In genomic region chr14:80930836-80931389, GRCh38 we compare ENCODE assay signal across 8 cellular contexts. TPM values are rescaled to one million over a fixed set of nuclear protein-coding genes. Genes with fewer than 3 reads are reported as not detected.
A peak's percentile ranks its signal among the peaks of the same experiment; 100 is the strongest.
DNase-seq lines count a peak whose midpoint lies in the region; ATAC-seq and TF ChIP-seq lines count a peak whose summit lies in the region.

No MANE protein-coding gene starts in this region.

- H3K36me3 ChIP-seq in mucosa of rectum (ENCODE audit: control insufficient read depth in 2 of 2, insufficient read depth in 2 of 2, low read length in 2 of 2) (no peaks in the 10 kb centered on the region), heart right ventricle (no peaks in the 10 kb centered on the region), tibial artery (peaks cover 0 to 3% (median 0%) of the 10 kb centered on the region in 3 donors)

- H3K4me3 ChIP-seq in mucosa of rectum (ENCODE audit: low read length in 2 of 2) (peak overlapping the region in 1 of 2 donors; percentile 34), heart right ventricle (no peak overlapping the region), tibial artery (no peak overlapping the region)

- H3K4me1 ChIP-seq in mucosa of rectum (ENCODE audit: control insufficient read depth in 2 of 2, insufficient read depth in 2 of 2, low read length in 2 of 2): no peaks in the 10 kb centered on the region
- peaks cover 0 to 21% (median 0%) of the 10 kb centered on the region in 9 donors for H3K4me1 ChIP-seq in heart right ventricle
- H3K4me1 ChIP-seq in tibial artery: no peaks in the 10 kb centered on the region

- WGBS in heart right ventricle, 2 donors: 66 to 69% methylated on average over 8 of the region's 8 CpGs

- no peaks in the 10 kb centered on the region for H3K27me3 Mint-ChIP-seq in activated CD8-positive, alpha-beta memory T cell treated with anti-CD3 and anti-CD28 coated beads, Interleukin-2, amount 10 ng/mL, durations not matched to agents 7 days and 5 days
- H3K27me3 Mint-ChIP-seq in activated T-helper 1 cell treated with anti-CD3 and anti-CD28 coated beads, Interleukin-12 subunit alpha, Interleukin-12 subunit beta, Interleukin-2, Interleukin-4 antibody, amounts not matched to agents 30 ng/mL and 10 ng/mL and 1 ng/mL, durations not matched to agents 14 hours and 24 hours and 36 hours (ENCODE audit: insufficient read depth): no peaks in the 10 kb centered on the region

- peak; percentile 92 for ATAC-seq in activated CD8-positive, alpha-beta memory T cell treated with anti-CD3 and anti-CD28 coated beads, Interleukin-2, amount 10 ng/mL, durations not matched to agents 7 days and 5 days
- peak; percentile 98 for ATAC-seq in HG02642 (IDR thresholded peaks at IDR 0.05; ENCODE audit: poor library complexity, unreplicated experiment)
- ATAC-seq in heart right ventricle: no peak

- DNase-seq in activated CD8-positive, alpha-beta memory T cell treated with anti-CD3 and anti-CD28 coated beads, Interleukin-2, amount 10 ng/mL, durations not matched to agents 7 days and 5 days: peak; percentile 87
- DNase-seq in activated CD8-positive, alpha-beta memory T cell treated with anti-CD3 and anti-CD28 coated beads, Interleukin-2, amount 50 U/mL, for 48 hours: no peak
- DNase-seq in MV-4-11 (lab: John Stamatoyannopoulos, UW) (peak; percentile 98), heart right ventricle (no peak), tibial artery (no peak)
- DNase-seq in activated T-helper 1 cell treated with anti-CD3 and anti-CD28 coated beads, Interleukin-12 subunit alpha, Interleukin-12 subunit beta, Interleukin-2, Interleukin-4 antibody, amounts not matched to agents 30 ng/mL and 10 ng/mL and 1 ng/mL, durations not matched to agents 14 hours and 24 hours and 36 hours (ENCODE audit: low spot score): peak; percentile 55

- peak overlapping the region; percentile 52 for H3K4me3 Mint-ChIP-seq in activated CD8-positive, alpha-beta memory T cell treated with anti-CD3 and anti-CD28 coated beads, Interleukin-2, amount 10 ng/mL, durations not matched to agents 7 days and 5 days
- peak overlapping the region; percentile 27 for H3K4me3 Mint-ChIP-seq in activated T-helper 1 cell treated with anti-CD3 and anti-CD28 coated beads, Interleukin-12 subunit alpha, Interleukin-12 subunit beta, Interleukin-2, Interleukin-4 antibody, amounts not matched to agents 30 ng/mL and 10 ng/mL and 1 ng/mL, durations not matched to agents 14 hours and 24 hours and 36 hours

- H3K36me3 Mint-ChIP-seq in activated CD8-positive, alpha-beta memory T cell treated with anti-CD3 and anti-CD28 coated beads, Interleukin-2, amount 10 ng/mL, durations not matched to agents 7 days and 5 days: peaks cover 51% of the 10 kb centered on the region
- peaks cover 39% of the 10 kb centered on the region for H3K36me3 Mint-ChIP-seq in activated T-helper 1 cell treated with anti-CD3 and anti-CD28 coated beads, Interleukin-12 subunit alpha, Interleukin-12 subunit beta, Interleukin-2, Interleukin-4 antibody, amounts not matched to agents 30 ng/mL and 10 ng/mL and 1 ng/mL, durations not matched to agents 14 hours and 24 hours and 36 hours (ENCODE audit: low read depth)

- H3K4me1 Mint-ChIP-seq in activated CD8-positive, alpha-beta memory T cell treated with anti-CD3 and anti-CD28 coated beads, Interleukin-2, amount 10 ng/mL, durations not matched to agents 7 days and 5 days: peaks cover 67% of the 10 kb centered on the region
- H3K4me1 Mint-ChIP-seq in activated T-helper 1 cell treated with anti-CD3 and anti-CD28 coated beads, Interleukin-12 subunit alpha, Interleukin-12 subunit beta, Interleukin-2, Interleukin-4 antibody, amounts not matched to agents 30 ng/mL and 10 ng/mL and 1 ng/mL, durations not matched to agents 14 hours and 24 hours and 36 hours (ENCODE audit: low read depth): peaks cover 58% of the 10 kb centered on the region

- H3K27ac ChIP-seq in mucosa of rectum (ENCODE audit: low read depth in 2 of 2, low read length in 2 of 2) (peak overlapping the region; percentile 49 to 75), heart right ventricle (peak overlapping the region in 1 of 10 donors; percentile 55), tibial artery (no peak overlapping the region)

- peak overlapping the region in 1 of 2 donors; percentile 28 for H3K9ac ChIP-seq in mucosa of rectum (ENCODE audit: low read depth in 1 of 2, low read length in 2 of 2)

- peaks cover 2% of the 10 kb centered on the region for H3K9me3 Mint-ChIP-seq in activated CD8-positive, alpha-beta memory T cell treated with anti-CD3 and anti-CD28 coated beads, Interleukin-2, amount 10 ng/mL, durations not matched to agents 7 days and 5 days (ENCODE audit: low read depth)
- peaks cover 11% of the 10 kb centered on the region for H3K9me3 Mint-ChIP-seq in activated T-helper 1 cell treated with anti-CD3 and anti-CD28 coated beads, Interleukin-12 subunit alpha, Interleukin-12 subunit beta, Interleukin-2, Interleukin-4 antibody, amounts not matched to agents 30 ng/mL and 10 ng/mL and 1 ng/mL, durations not matched to agents 14 hours and 24 hours and 36 hours

- H3K27me3 ChIP-seq in mucosa of rectum (ENCODE audit: control insufficient read depth in 2 of 2, insufficient read depth in 2 of 2, low read length in 2 of 2) (no peaks in the 10 kb centered on the region), heart right ventricle (no peaks in the 10 kb centered on the region), tibial artery (no peaks in the 10 kb centered on the region)

- TF ChIP-seq CTCF in heart right ventricle (IDR thresholded peaks at IDR 0.05) (no peak), tibial artery (IDR thresholded peaks at IDR 0.05) (no peak)

- H3K9me3 ChIP-seq in mucosa of rectum (ENCODE audit: control insufficient read depth in 2 of 2, low read length in 2 of 2) (no peaks in the 10 kb centered on the region), heart right ventricle (peaks cover 0 to 4% (median 0%) of the 10 kb centered on the region in 11 donors), tibial artery (peaks cover 0 to 8% (median 0%) of the 10 kb centered on the region in 3 donors)

- CTCF ChIA-PET in activated CD8-positive, alpha-beta memory T cell treated with anti-CD3 and anti-CD28 coated beads, Interleukin-2, amount 10 ng/mL, durations not matched to agents 7 days and 5 days (lab: Charles Lee): interaction anchor here (1.1 to 2.5 kb wide), 5 partner anchors 9 to 290 kb away, joined by 3 to 16 read pairs (median 6); partner anchors contain the start of gene GTF2A1

- intact Hi-C loops in activated T-helper 1 cell treated with anti-CD3 and anti-CD28 coated beads, Interleukin-12 subunit alpha, Interleukin-12 subunit beta, Interleukin-2, Interleukin-4 antibody, amounts not matched to agents 30 ng/mL and 10 ng/mL and 1 ng/mL, durations not matched to agents 14 hours and 24 hours and 36 hours (cut with micrococcal nuclease): loop anchor here (1.0 to 2.0 kb wide), 3 partner anchors 11 to 56 kb away; no protein-coding TSS in a partner anchor
- intact Hi-C loops in heart right ventricle (cut with DNase I) (no loop called here), tibial artery (cut with DNase I; ENCODE audit: low total_unique reads) (no loop called here)

- H3K27ac Mint-ChIP-seq in activated CD8-positive, alpha-beta memory T cell treated with anti-CD3 and anti-CD28 coated beads, Interleukin-2, amount 10 ng/mL, durations not matched to agents 7 days and 5 days: peak overlapping the region; percentile 87
- H3K27ac Mint-ChIP-seq in activated T-helper 1 cell treated with anti-CD3 and anti-CD28 coated beads, Interleukin-12 subunit alpha, Interleukin-12 subunit beta, Interleukin-2, Interleukin-4 antibody, amounts not matched to agents 30 ng/mL and 10 ng/mL and 1 ng/mL, durations not matched to agents 14 hours and 24 hours and 36 hours: peak overlapping the region; percentile 64

RNA-seq across cellular contexts. Expression of gene CEP128, which starts 10.6 kb away (rescaled TPM):
- 10 to 100 TPM; 28.9 to 47.4 TPM for total RNA-seq in activated CD8-positive, alpha-beta memory T cell treated with anti-CD3 and anti-CD28 coated beads, Interleukin-2, amount 10 ng/mL, durations not matched to agents 7 days and 5 days
- total RNA-seq in activated T-helper 1 cell treated with anti-CD3 and anti-CD28 coated beads, Interleukin-12 subunit alpha, Interleukin-12 subunit beta, Interleukin-2, Interleukin-4 antibody, amounts not matched to agents 30 ng/mL and 10 ng/mL and 1 ng/mL, durations not matched to agents 14 hours and 24 hours and 36 hours: 18.2 and 22.0 TPM in 2 replicates
- total RNA-seq in heart right ventricle: 1 to 10 TPM; 2.1 to 4.9 (median 3.8) TPM
- 1 to 10 TPM in 1 of 2 donors, under 1 TPM in 1; 0.93 to 2.2 TPM for polyA plus RNA-seq in heart right ventricle

RNA-seq across cellular contexts. Expression of gene TSHR, which starts 24.5 kb away (rescaled TPM):
- under 1 TPM in 1 of 2 experiments, not detected in 1; 0.73 TPM for total RNA-seq in activated CD8-positive, alpha-beta memory T cell treated with anti-CD3 and anti-CD28 coated beads, Interleukin-2, amount 10 ng/mL, durations not matched to agents 7 days and 5 days
- 0.16 and 0.47 TPM in 2 replicates for total RNA-seq in activated T-helper 1 cell treated with anti-CD3 and anti-CD28 coated beads, Interleukin-12 subunit alpha, Interleukin-12 subunit beta, Interleukin-2, Interleukin-4 antibody, amounts not matched to agents 30 ng/mL and 10 ng/mL and 1 ng/mL, durations not matched to agents 14 hours and 24 hours and 36 hours
- not detected for total RNA-seq in heart right ventricle
- under 1 TPM in 1 of 2 donors, not detected in 1; 0.04 TPM for polyA plus RNA-seq in heart right ventricle

Comparison
In these comparisons a context has a peak if more than half of its experiments do, and no peak if none do; other contexts are left out.
1. DNase-seq: peak in activated CD8-positive, alpha-beta memory T cell treated with anti-CD3 and anti-CD28 coated beads, Interleukin-2, amount 10 ng/mL, durations not matched to agents 7 days and 5 days (single experiment), MV-4-11 (single experiment) and activated T-helper 1 cell treated with anti-CD3 and anti-CD28 coated beads, Interleukin-12 subunit alpha, Interleukin-12 subunit beta, Interleukin-2, Interleukin-4 antibody, amounts not matched to agents 30 ng/mL and 10 ng/mL and 1 ng/mL, durations not matched to agents 14 hours and 24 hours and 36 hours (single experiment); none in activated CD8-positive, alpha-beta memory T cell treated with anti-CD3 and anti-CD28 coated beads, Interleukin-2, amount 50 U/mL, for 48 hours (single experiment), heart right ventricle (0 of 2) and tibial artery (0 of 2).
2. ATAC-seq: peak in activated CD8-positive, alpha-beta memory T cell treated with anti-CD3 and anti-CD28 coated beads, Interleukin-2, amount 10 ng/mL, durations not matched to agents 7 days and 5 days (single experiment) and HG02642 (single experiment); none in heart right ventricle (0 of 8).
3. H3K27ac ChIP-seq: peak in mucosa of rectum (2 of 2); none in tibial artery (0 of 2).